Comparison of ENCODE assay signal across 9 cellular contexts in genomic region chr1:18953656-18954259, GRCh38. TPM values are rescaled to one million over a fixed set of nuclear protein-coding genes. Genes with fewer than 3 reads are reported as not detected.
DNase-seq lines count a peak whose midpoint lies in the region; ATAC-seq and TF ChIP-seq lines count a peak whose summit lies in the region.
"Had no signal": no experiment of that assay in that cellular context is flagged by ENCODE, and none has a peak within 500 bp of the region (broad histone marks: within the 10 kb centered on the region; RNA-seq: fewer than 3 reads in every experiment).

No MANE protein-coding gene starts in this region.

- H3K27me3 ChIP-seq in gastroesophageal sphincter (no peaks in the 10 kb centered on the region), skeletal muscle tissue (ENCODE audit: control insufficient read depth in 3 of 3, insufficient read depth in 3 of 3, low read length in 3 of 3) (peaks cover 0 to 3% (median 0%) of the 10 kb centered on the region in 3 donors)

- no peaks in the 10 kb centered on the region for H3K9me3 Mint-ChIP-seq in activated T-helper 2 cell treated with anti-CD3 and anti-CD28 coated beads, Interferon-gamma antibody, Interleukin-2, Interleukin-4, amounts not matched to agents 10 μg/mL and 5 μg/mL and 100 μg/mL, durations not matched to agents 14 hours and 24 hours and 36 hours

- POLR2A ChIA-PET in HEK293 (lab: Yijun Ruan, JAX): interaction anchor here (1.0 to 3.4 kb wide), 2 partner anchors 9 to 51 kb away, joined by 4 to 22 read pairs; partner anchors contain the start of gene ALDH4A1

- intact Hi-C loops in activated T-helper 2 cell treated with anti-CD3 and anti-CD28 coated beads, Interferon-gamma antibody, Interleukin-2, Interleukin-4, amounts not matched to agents 10 μg/mL and 5 μg/mL and 100 μg/mL, durations not matched to agents 14 hours and 24 hours and 36 hours (cut with micrococcal nuclease): loop anchor here (5.0 kb wide), 3 partner anchors 46 to 254 kb away; no protein-coding TSS in a partner anchor

- no peak for DNase-seq in activated T-helper 2 cell treated with anti-CD3 and anti-CD28 coated beads, Interferon-gamma antibody, Interleukin-2, Interleukin-4, amounts not matched to agents 10 μg/mL and 5 μg/mL and 100 μg/mL, durations not matched to agents 14 hours and 24 hours and 36 hours (ENCODE audit: low spot score)
- DNase-seq in NCI-H510A (lab: John Stamatoyannopoulos, UW) (no peak), COR-L47 (lab: John Stamatoyannopoulos, UW) (no peak)
- DNase-seq: MV-4-11 had no signal

- H3K4me3 ChIP-seq in HEK293 (ENCODE audit: low read depth, low read length): no peak overlapping the region
- H3K4me3 ChIP-seq in gastroesophageal sphincter: peak overlapping the region in 1 of 2 donors; percentile 90
- peak overlapping the region in 2 of 3 donors; percentile 76 to 80 for H3K4me3 ChIP-seq in skeletal muscle tissue (ENCODE audit: low read length in 3 of 3)

- H3K4me3 Mint-ChIP-seq in activated T-helper 2 cell treated with anti-CD3 and anti-CD28 coated beads, Interferon-gamma antibody, Interleukin-2, Interleukin-4, amounts not matched to agents 10 μg/mL and 5 μg/mL and 100 μg/mL, durations not matched to agents 14 hours and 24 hours and 36 hours (ENCODE audit: low read depth): peak overlapping the region; percentile 86

- ATAC-seq in gastroesophageal sphincter (no peak), GM21717 (IDR thresholded peaks at IDR 0.05; ENCODE audit: unreplicated experiment) (no peak), GM19395 (IDR thresholded peaks at IDR 0.05; ENCODE audit: unreplicated experiment) (no peak)

- H3K4me1 ChIP-seq in HEK293 (ENCODE audit: control insufficient read depth, insufficient read depth, low read length): peaks cover 3% of the 10 kb centered on the region; the same call in 1 of the 2 replicates
- H3K4me1 ChIP-seq in gastroesophageal sphincter: peaks cover 0 to 76% (median 49%) of the 10 kb centered on the region in 3 donors
- H3K4me1 ChIP-seq in skeletal muscle tissue (ENCODE audit: control insufficient read depth in 3 of 3, insufficient read depth in 3 of 3, low read length in 3 of 3): peaks cover 53 to 60% (median 55%) of the 10 kb centered on the region in 3 donors

- no peak for TF ChIP-seq POLR2A in gastroesophageal sphincter (IDR thresholded peaks at IDR 0.05)

- no peaks in the 10 kb centered on the region for H3K27me3 Mint-ChIP-seq in activated T-helper 2 cell treated with anti-CD3 and anti-CD28 coated beads, Interferon-gamma antibody, Interleukin-2, Interleukin-4, amounts not matched to agents 10 μg/mL and 5 μg/mL and 100 μg/mL, durations not matched to agents 14 hours and 24 hours and 36 hours (ENCODE audit: low read depth)

- peaks cover 32% of the 10 kb centered on the region for H3K36me3 Mint-ChIP-seq in activated T-helper 2 cell treated with anti-CD3 and anti-CD28 coated beads, Interferon-gamma antibody, Interleukin-2, Interleukin-4, amounts not matched to agents 10 μg/mL and 5 μg/mL and 100 μg/mL, durations not matched to agents 14 hours and 24 hours and 36 hours (ENCODE audit: low read depth)

- WGBS in gastroesophageal sphincter (ENCODE audit: low coverage in 1 of 2), 2 donors: 80 to 93% methylated on average over 5 to 7 of the region's 15 CpGs

- H3K9me3 ChIP-seq in HEK293 (ENCODE audit: control insufficient read depth, insufficient read depth, low read depth, low read length): no peaks in the 10 kb centered on the region
- H3K9me3 ChIP-seq in gastroesophageal sphincter: no peaks in the 10 kb centered on the region
- H3K9me3 ChIP-seq in skeletal muscle tissue (ENCODE audit: control insufficient read depth in 3 of 3, low read length in 3 of 3): no peaks in the 10 kb centered on the region

- H3K27ac Mint-ChIP-seq in activated T-helper 2 cell treated with anti-CD3 and anti-CD28 coated beads, Interferon-gamma antibody, Interleukin-2, Interleukin-4, amounts not matched to agents 10 μg/mL and 5 μg/mL and 100 μg/mL, durations not matched to agents 14 hours and 24 hours and 36 hours: peak overlapping the region; percentile 13

- CTCF ChIA-PET in HEK293 (lab: Yijun Ruan, JAX): interaction anchor here (1.2 to 3.6 kb wide), 4 partner anchors 9 to 78 kb away, joined by 3 to 20 read pairs (median 4); no protein-coding TSS in a partner anchor

- TF ChIP-seq EP300 in gastroesophageal sphincter (IDR thresholded peaks at IDR 0.05): no peak

- peaks cover 0 to 5% of the 10 kb centered on the region in 2 experiments; a peak in 1 of 3 replicates for H3K36me3 ChIP-seq in HEK293 (ENCODE audit: control insufficient read depth in 2 of 2, insufficient read depth in 1 of 2, low read length in 2 of 2)
- H3K36me3 ChIP-seq in gastroesophageal sphincter: no peaks in the 10 kb centered on the region
- H3K36me3 ChIP-seq in skeletal muscle tissue (ENCODE audit: control insufficient read depth in 3 of 3, insufficient read depth in 3 of 3, low read length in 3 of 3): no peaks in the 10 kb centered on the region

- peaks cover 77% of the 10 kb centered on the region for H3K4me1 Mint-ChIP-seq in activated T-helper 2 cell treated with anti-CD3 and anti-CD28 coated beads, Interferon-gamma antibody, Interleukin-2, Interleukin-4, amounts not matched to agents 10 μg/mL and 5 μg/mL and 100 μg/mL, durations not matched to agents 14 hours and 24 hours and 36 hours (ENCODE audit: low read depth)

- peak overlapping the region in 1 of 3 donors; percentile 9 for H3K9ac ChIP-seq in skeletal muscle tissue (ENCODE audit: low read depth in 1 of 3, low read length in 3 of 3)

- no peak for TF ChIP-seq CTCF in HEK293 (tag by site-specific recombination; IDR thresholded peaks at IDR 0.05)
- TF ChIP-seq CTCF in gastroesophageal sphincter (IDR thresholded peaks at IDR 0.05): no peak

- H3K27ac ChIP-seq in HEK293 (ENCODE audit: extremely low read depth, low read depth, low read length) (no peak overlapping the region), gastroesophageal sphincter (peak overlapping the region in 3 of 4 donors; percentile 92 to 97 (median 92)), skeletal muscle tissue (ENCODE audit: low read depth, low read length) (no peak overlapping the region)

TF ChIP-seq in HEK293, 187 proteins besides CTCF, POLR2A, EP300 and RAD21:
- no peak for TF ChIP-seq MZF1 (tag by site-specific recombination; IDR thresholded peaks at IDR 0.05; ENCODE audit: borderline replicate concordance)
- peak; percentile 34; the same call in 1 of the 2 replicates for TF ChIP-seq GLIS1 (tag by site-specific recombination; IDR thresholded peaks at IDR 0.05)
- TF ChIP-seq ZNF600 (tag by site-specific recombination; IDR thresholded peaks at IDR 0.05): 0 out of 2 replicates have a peak, but pooled peaks have one; percentile 16
- TF ChIP-seq KLF17 (tag by site-specific recombination; IDR thresholded peaks at IDR 0.05): 0 out of 2 replicates have a peak, but pooled peaks have one; percentile 20
- TF ChIP-seq KLF1 (tag by site-specific recombination; IDR thresholded peaks at IDR 0.05): peak; percentile 70

RNA-seq across cellular contexts. Expression of gene IFFO2, which starts 2.7 kb away (rescaled TPM):
- 48.5 and 49.4 TPM in 2 replicates for total RNA-seq in activated T-helper 2 cell treated with anti-CD3 and anti-CD28 coated beads, Interferon-gamma antibody, Interleukin-2, Interleukin-4, amounts not matched to agents 10 μg/mL and 5 μg/mL and 100 μg/mL, durations not matched to agents 14 hours and 24 hours and 36 hours
- total RNA-seq in gastroesophageal sphincter (10 to 100 TPM in 3 of 4 donors, 1 to 10 TPM in 1; 9.3 to 18.4 (median 12.7) TPM), skeletal muscle tissue (3.7 TPM)

RNA-seq across cellular contexts. Expression of gene ALDH4A1, which starts 51.4 kb away (rescaled TPM):
- total RNA-seq in activated T-helper 2 cell treated with anti-CD3 and anti-CD28 coated beads, Interferon-gamma antibody, Interleukin-2, Interleukin-4, amounts not matched to agents 10 μg/mL and 5 μg/mL and 100 μg/mL, durations not matched to agents 14 hours and 24 hours and 36 hours: 4.4 and 5.0 TPM in 2 replicates
- total RNA-seq in gastroesophageal sphincter (10 to 100 TPM; 19.9 to 24.8 (median 22.5) TPM), skeletal muscle tissue (6.3 TPM)

Comparison
In these comparisons a context has a peak if more than half of its experiments do, and no peak if none do; other contexts are left out.
1. H3K27ac ChIP-seq: peak in gastroesophageal sphincter (3 of 4); none in HEK293 (single experiment) and skeletal muscle tissue (single experiment).